Comparison of ENCODE assay signal across 8 cellular contexts in genomic region chr10:117004627-117005453, GRCh38. TPM values are rescaled to one million over a fixed set of nuclear protein-coding genes. Genes with fewer than 3 reads are reported as not detected.
A peak's percentile ranks its signal among the peaks of the same experiment; 100 is the strongest.
DNase-seq lines count a peak whose midpoint lies in the region; ATAC-seq and TF ChIP-seq lines count a peak whose summit lies in the region.

TSS of gene SHTN1 (minus strand) at chr10:117005187. CDS start at chr10:117005079, 108 bp downstream.

- H3K9me3 Mint-ChIP-seq in activated CD8-positive, alpha-beta T cell treated with anti-CD3 and anti-CD28 coated beads for 36 hours: no peaks in the 10 kb centered on the region

- POLR2A ChIA-PET in activated CD8-positive, alpha-beta T cell treated with anti-CD3 and anti-CD28 coated beads for 36 hours (lab: Charles Lee): no interaction called here

- H3K36me3 ChIP-seq in ACC112 (ENCODE audit: insufficient read depth, low read length) (no peaks in the 10 kb centered on the region), fibroblast of lung (ENCODE audit: control insufficient read depth, insufficient read depth, low read length) (no peaks in the 10 kb centered on the region), muscle layer of colon (ENCODE audit: insufficient read depth, low read length) (no peaks in the 10 kb centered on the region), testis (ENCODE audit: low read depth, missing control alignments) (no peaks in the 10 kb centered on the region)

- peak within 1 kb of the TSS; percentile 93 for H3K4me2 ChIP-seq in fibroblast of lung (ENCODE audit: extremely low read depth, insufficient read depth, low read length)

- H3K79me2 ChIP-seq in ACC112 (ENCODE audit: control insufficient read depth, insufficient read depth, low read length, unreplicated experiment) (peaks cover 27% of the 10 kb centered on the region), fibroblast of lung (ENCODE audit: control insufficient read depth, insufficient read depth, low read length) (no peaks in the 10 kb centered on the region)

- H3K27me3 Mint-ChIP-seq in activated CD8-positive, alpha-beta T cell treated with anti-CD3 and anti-CD28 coated beads for 36 hours: peaks cover 34% of the 10 kb centered on the region

- H3K27ac ChIP-seq in ACC112 (ENCODE audit: low read depth, low read length): no peak within 1 kb of the TSS
- no peak within 1 kb of the TSS for H3K27ac ChIP-seq in fibroblast of lung (ENCODE audit: insufficient read depth, low read length)
- H3K27ac ChIP-seq in muscle layer of colon (ENCODE audit: low read depth, low read length): peak within 1 kb of the TSS; percentile 0
- peak within 1 kb of the TSS; percentile 60 to 84 for H3K27ac ChIP-seq in testis

- 1% methylated on average over 41 to 78 of the region's 80 CpGs for WGBS in testis, 2 donors

- ATAC-seq in GM18858 (IDR thresholded peaks at IDR 0.05; ENCODE audit: unreplicated experiment) (peak; percentile 37), HG03175 (IDR thresholded peaks at IDR 0.05; ENCODE audit: unreplicated experiment) (peak; percentile 61)
- ATAC-seq in activated CD8-positive, alpha-beta T cell treated with anti-CD3 and anti-CD28 coated beads for 36 hours: peak; percentile 60

- intact Hi-C loops in activated CD8-positive, alpha-beta T cell treated with anti-CD3 and anti-CD28 coated beads for 36 hours (cut with micrococcal nuclease): no loop called here
- intact Hi-C loops in testis (cut with DNase I; ENCODE audit: low total_unique reads): no loop called here

- no peaks in the 10 kb centered on the region for H3K36me3 Mint-ChIP-seq in activated CD8-positive, alpha-beta T cell treated with anti-CD3 and anti-CD28 coated beads for 36 hours (ENCODE audit: low read depth)

- H3K4me1 Mint-ChIP-seq in activated CD8-positive, alpha-beta T cell treated with anti-CD3 and anti-CD28 coated beads for 36 hours (ENCODE audit: low read depth): no peaks in the 10 kb centered on the region

- no peak within 1 kb of the TSS for H3K27ac Mint-ChIP-seq in activated CD8-positive, alpha-beta T cell treated with anti-CD3 and anti-CD28 coated beads for 36 hours

- H3K4me3 Mint-ChIP-seq in activated CD8-positive, alpha-beta T cell treated with anti-CD3 and anti-CD28 coated beads for 36 hours: peak within 1 kb of the TSS; percentile 50

- CTCF ChIA-PET in activated CD8-positive, alpha-beta T cell treated with anti-CD3 and anti-CD28 coated beads for 36 hours (lab: Charles Lee): interaction anchor here (1.1 kb wide), 1 partner anchor 170 kb away, joined by 5 read pairs; no protein-coding TSS in a partner anchor

- no peak for TF ChIP-seq CTCF in activated CD8-positive, alpha-beta T cell treated with anti-CD3 and anti-CD28 coated beads for 36 hours (IDR thresholded peaks at IDR 0.05)
- TF ChIP-seq CTCF in fibroblast of lung (conservative IDR thresholded peaks at IDR 0.05 in 1 of 2, IDR thresholded peaks at IDR 0.05 in 1 of 2; ENCODE audit: low read depth in 1 of 2, low read length in 2 of 2) (no peak), testis (IDR thresholded peaks at IDR 0.05) (no peak)

- DNase-seq in NCI-H446 treated with DMSO at 0.1 percent for 48 hours (lab: John Stamatoyannopoulos, UW): peak; percentile 41
- DNase-seq in activated CD8-positive, alpha-beta T cell treated with anti-CD3 and anti-CD28 coated beads for 36 hours: peak; percentile 24
- peak; percentile 28 to 71 for DNase-seq in fibroblast of lung (ENCODE audit: low read depth in 2 of 2)
- peak; percentile 87 for DNase-seq in testis

- H3K9ac ChIP-seq in fibroblast of lung (ENCODE audit: insufficient read depth, low read length): peak within 1 kb of the TSS; percentile 69
- no peak within 1 kb of the TSS for H3K9ac ChIP-seq in muscle layer of colon (ENCODE audit: low read length)

- H2AFZ ChIP-seq in ACC112 (ENCODE audit: low read length, unreplicated experiment) (peak within 1 kb of the TSS; percentile 94), fibroblast of lung (ENCODE audit: low read length) (peak within 1 kb of the TSS; percentile 87)

- H4K20me1 ChIP-seq in fibroblast of lung (ENCODE audit: control insufficient read depth, extremely low read depth, insufficient read depth, low read length): no peaks in the 10 kb centered on the region

- peak within 1 kb of the TSS; percentile 93 for H3K4me3 ChIP-seq in ACC112 (ENCODE audit: low read depth, low read length)
- peak within 1 kb of the TSS; percentile 60 to 76 (median 69) for H3K4me3 ChIP-seq in fibroblast of lung (replicated peaks in 1 of 4; ENCODE audit: control extremely low read depth in 1 of 4, insufficient read depth in 1 of 4, low read depth in 3 of 4, low read length in 4 of 4)
- H3K4me3 ChIP-seq in muscle layer of colon (ENCODE audit: low read depth in 1 of 2, low read length in 2 of 2): peak within 1 kb of the TSS; percentile 66 to 75
- H3K4me3 ChIP-seq in testis: peak within 1 kb of the TSS; percentile 74 to 78

- H3K27me3 ChIP-seq in ACC112 (ENCODE audit: insufficient read depth, low read length) (no peaks in the 10 kb centered on the region), fibroblast of lung (ENCODE audit: control insufficient read depth, insufficient read depth, low read length) (no peaks in the 10 kb centered on the region), muscle layer of colon (ENCODE audit: control insufficient read depth in 1 of 2, insufficient read depth in 2 of 2, low read length in 2 of 2) (peaks cover 3 to 4% of the 10 kb centered on the region in 2 donors), testis (no peaks in the 10 kb centered on the region)

- H3K9me3 ChIP-seq in fibroblast of lung (ENCODE audit: control insufficient read depth, insufficient read depth, low read depth, low read length): no peaks in the 10 kb centered on the region
- H3K9me3 ChIP-seq in muscle layer of colon (ENCODE audit: low read length): no peaks in the 10 kb centered on the region
- no peaks in the 10 kb centered on the region for H3K9me3 ChIP-seq in testis

- peaks cover 8% of the 10 kb centered on the region for H3K4me1 ChIP-seq in ACC112 (ENCODE audit: control insufficient read depth, insufficient read depth, low read length, unreplicated experiment)
- no peaks in the 10 kb centered on the region for H3K4me1 ChIP-seq in fibroblast of lung (ENCODE audit: control insufficient read depth, extremely low read depth, insufficient read depth, low read length)
- peaks cover 5% of the 10 kb centered on the region for H3K4me1 ChIP-seq in muscle layer of colon (ENCODE audit: insufficient read depth, low read length)
- H3K4me1 ChIP-seq in testis: no peaks in the 10 kb centered on the region

- no peak for TF ChIP-seq POLR2A in testis (IDR thresholded peaks at IDR 0.05)

RNA-seq across cellular contexts. Expression of gene SHTN1, which starts in this region (rescaled TPM):
- not detected for total RNA-seq in activated CD8-positive, alpha-beta T cell treated with anti-CD3 and anti-CD28 coated beads for 36 hours
- total RNA-seq in fibroblast of lung (0.26 and 0.33 TPM in 2 replicates), testis (10 to 100 TPM; 71.0 to 77.3 TPM)
- polyA plus RNA-seq in fibroblast of lung (1.4 and 1.6 TPM in 2 replicates), testis (ENCODE audit: insufficient read depth, low read depth, low replicate concordance) (21.9 TPM)
- polyA plus RNA-seq in fibroblast of lung (2012): 1.3 and 1.4 TPM in 2 replicates
- polyA minus RNA-seq in fibroblast of lung (ENCODE audit: low replicate concordance): not detected in 2 replicates

Comparison
In these comparisons a context has a peak if more than half of its experiments do, and no peak if none do; other contexts are left out.
1. RNA of gene SHTN1 (total RNA-seq): 71.0 to 77.3 TPM in testis; 0.26 to 0.33 TPM in fibroblast of lung and not detected in activated CD8-positive, alpha-beta T cell treated with anti-CD3 and anti-CD28 coated beads for 36 hours; every median in the first group is over 10 times any median in the second.
2. Peak in DNase-seq and ATAC-seq in activated CD8-positive, alpha-beta T cell treated with anti-CD3 and anti-CD28 coated beads for 36 hours; RNA of the gene not detected or under 1 TPM.
3. H3K27ac ChIP-seq: peak in muscle layer of colon (single experiment) and testis (2 of 2); none in ACC112 (single experiment) and fibroblast of lung (single experiment).
4. DNase-seq: peak in every context shown above with its lines; median percentile 87 in testis; 50 in fibroblast of lung; 41 in NCI-H446 treated with DMSO at 0.1 percent for 48 hours; 24 in activated CD8-positive, alpha-beta T cell treated with anti-CD3 and anti-CD28 coated beads for 36 hours.
5. Peak in every context shown above with its lines, with median percentiles within 50 percentile points of each other: H3K4me3 ChIP-seq and ATAC-seq.